35 cellular contexts compared by ENCODE assay signal in the genomic region with DNA sequence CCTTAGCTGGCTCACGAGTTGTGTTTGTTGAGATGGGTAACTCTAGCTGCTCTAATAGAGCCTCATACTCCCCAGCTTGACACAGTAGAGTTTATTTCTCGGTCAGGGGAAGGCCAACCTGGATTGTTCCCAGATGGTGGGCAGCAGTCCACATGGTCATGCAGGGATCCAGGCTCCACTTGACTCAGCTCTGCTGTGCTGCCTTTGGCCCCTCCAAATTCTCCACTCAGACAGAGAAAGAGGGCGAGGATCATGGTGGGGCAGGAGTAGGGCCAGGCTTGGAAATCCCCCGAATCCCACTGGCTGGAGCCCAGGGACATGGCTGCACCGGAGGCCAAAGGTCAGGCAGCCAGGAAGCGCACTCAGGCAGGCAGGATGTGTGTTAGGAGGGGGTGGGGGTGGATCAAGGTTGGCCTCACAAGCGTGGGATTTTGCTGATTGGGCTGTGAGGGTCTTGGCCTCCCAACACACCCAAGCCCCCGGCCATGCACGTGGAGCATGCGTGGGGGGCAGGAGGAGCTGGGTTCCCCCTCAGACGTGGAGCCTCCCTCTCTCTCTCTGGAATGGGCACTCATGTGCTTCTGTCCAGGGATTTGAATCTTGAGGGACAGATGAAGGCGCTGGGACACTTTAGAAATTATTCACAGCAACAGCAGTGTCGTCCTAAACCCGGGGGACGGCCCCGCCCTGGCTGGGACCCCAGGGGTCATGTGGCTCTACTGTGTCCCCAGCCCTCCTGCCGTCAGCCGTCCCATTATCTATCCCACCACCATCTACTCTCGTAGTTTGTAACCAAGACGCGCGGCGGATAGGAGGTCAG. TPM values are rescaled to one million over a fixed set of nuclear protein-coding genes. Genes with fewer than 3 reads are reported as not detected.
DNase-seq lines count a peak whose midpoint lies in the region; ATAC-seq and TF ChIP-seq lines count a peak whose summit lies in the region.
"Had no signal": no experiment of that assay in that cellular context is flagged by ENCODE, and none has a peak within 500 bp of the region (broad histone marks: within the 10 kb centered on the region; RNA-seq: fewer than 3 reads in every experiment).

No MANE protein-coding gene starts in this region.

- H4K8ac ChIP-seq in mesenchymal stem cell (ENCODE audit: low read length), result peak overlapping the region; percentile 40

- H2AK5ac ChIP-seq in mesenchymal stem cell (ENCODE audit: low read length, severe bottlenecking), result no peak overlapping the region

- TF ChIP-seq CTCF in dorsolateral prefrontal cortex (IDR thresholded peaks at IDR 0.05 in 54 of 56, conservative IDR thresholded peaks at IDR 0.05 in 2 of 56; ENCODE audit: low read depth in 1 of 56, partially characterized antibody in 56 of 56) (no peak), upper lobe of right lung (IDR thresholded peaks at IDR 0.05) (no peak)

- H2BK5ac ChIP-seq in mesenchymal stem cell (ENCODE audit: low read depth, low read length, poor library complexity, severe bottlenecking), result no peak overlapping the region

- H2AFZ ChIP-seq in mesenchymal stem cell (ENCODE audit: low read depth, low read length), result no peak overlapping the region

- H3K27ac ChIP-seq in dorsolateral prefrontal cortex, result no peak overlapping the region
- H3K27ac ChIP-seq in mesenchymal stem cell (ENCODE audit: low read length, poor library complexity, severe bottlenecking), result no peak overlapping the region
- no peak overlapping the region for H3K27ac ChIP-seq in upper lobe of right lung
- H3K27ac ChIP-seq: A549, brain microvascular endothelial cell, vagina, VCaP had no signal

- no peak overlapping the region for H3K18ac ChIP-seq in mesenchymal stem cell (ENCODE audit: low read depth in 1 of 2, low read length in 2 of 2)

- H3K79me1 ChIP-seq in mesenchymal stem cell (replicated peaks; ENCODE audit: low read length, poor library complexity, severe bottlenecking), result no peaks in the 10 kb centered on the region

- no peaks in the 10 kb centered on the region for H3K4me1 Mint-ChIP-seq in stimulated activated naive B cell treated with anti-CD40 and anti-IgM and Interleukin-4, amounts not matched to agents 10 μg/mL and 1 μg/mL and 100 μg/mL, for 72 hours
- H3K4me1 Mint-ChIP-seq: activated CD8-positive, alpha-beta memory T cell treated with anti-CD3 and anti-CD28 coated beads, Interleukin-2, amount 10 ng/mL, durations not matched to agents 7 days and 5 days; stimulated activated effector memory CD8-positive, alpha-beta T cell treated with anti-CD3 and anti-CD28 coated beads, Interleukin-12 subunit alpha, Interleukin-12 subunit beta, amount 100 ng/mL, for 72 hours had no signal

- no peaks in the 10 kb centered on the region for H3K36me3 Mint-ChIP-seq in stimulated activated naive B cell treated with anti-CD40 and anti-IgM and Interleukin-4, amounts not matched to agents 10 μg/mL and 1 μg/mL and 100 μg/mL, for 72 hours
- H3K36me3 Mint-ChIP-seq: activated CD8-positive, alpha-beta memory T cell treated with anti-CD3 and anti-CD28 coated beads, Interleukin-2, amount 10 ng/mL, durations not matched to agents 7 days and 5 days; CD8-positive, alpha-beta T cell; stimulated activated effector memory CD8-positive, alpha-beta T cell treated with anti-CD3 and anti-CD28 coated beads, Interleukin-12 subunit alpha, Interleukin-12 subunit beta, amount 100 ng/mL, for 72 hours had no signal

- no peak for ATAC-seq in Right ventricle myocardium superior (ENCODE audit: poor library complexity)
- ATAC-seq in Right ventricle myocardium inferior, result no peak
- ATAC-seq in upper lobe of right lung, result no peak
- ATAC-seq in GM21526 (IDR thresholded peaks at IDR 0.05; ENCODE audit: low FRiP score, unreplicated experiment), result no peak
- ATAC-seq in stimulated activated naive B cell treated with anti-CD40 and anti-IgM and Interleukin-4, amounts not matched to agents 10 μg/mL and 1 μg/mL and 100 μg/mL, for 72 hours (replicated peaks), result no peak
- ATAC-seq in HG03135 (IDR thresholded peaks at IDR 0.05; ENCODE audit: unreplicated experiment), result no peak
- ATAC-seq: A549; activated CD8-positive, alpha-beta memory T cell treated with anti-CD3 and anti-CD28 coated beads, Interleukin-2, amount 10 ng/mL, durations not matched to agents 7 days and 5 days; activated T-cell treated with anti-CD3 and anti-CD28 coated beads, Interleukin-2, amount 50 U/mL, for 72 hours; CD8-positive, alpha-beta T cell; effector memory CD8-positive, alpha-beta T cell; GM12878; left lobe of liver; stimulated activated effector memory CD8-positive, alpha-beta T cell treated with anti-CD3 and anti-CD28 coated beads, Interleukin-12 subunit alpha, Interleukin-12 subunit beta, amount 100 ng/mL, for 72 hours had no signal

- intact Hi-C loops in Right ventricle myocardium superior (cut with DNase I) (no loop called here), Right ventricle myocardium inferior (cut with DNase I) (no loop called here), dorsolateral prefrontal cortex (cut with DNase I) (no loop called here), upper lobe of right lung (cut with DNase I) (no loop called here)

- no peak overlapping the region for H2BK120ac ChIP-seq in mesenchymal stem cell (ENCODE audit: low read depth, low read length)

- H3K9me3 ChIP-seq in mesenchymal stem cell (ENCODE audit: control insufficient read depth, low read length) (peaks cover 7% of the 10 kb centered on the region), upper lobe of right lung (no peaks in the 10 kb centered on the region)
- H3K9me3 ChIP-seq: A549, vagina had no signal

- no peak overlapping the region for H3K9ac ChIP-seq in mesenchymal stem cell (ENCODE audit: low read length)

- H3K4ac ChIP-seq in mesenchymal stem cell (ENCODE audit: low read depth in 1 of 2, low read length in 2 of 2), result no peak overlapping the region

- H3K23ac ChIP-seq in mesenchymal stem cell (ENCODE audit: low read length in 2 of 2), result no peak overlapping the region

- H3K27me3 ChIP-seq in dorsolateral prefrontal cortex (peaks cover 0 to 6% (median 0%) of the 10 kb centered on the region in 45 donors), mesenchymal stem cell (ENCODE audit: control insufficient read depth in 1 of 2, insufficient read depth in 1 of 2, low read length in 2 of 2) (peaks cover 9 to 27% of the 10 kb centered on the region in 2 experiments), upper lobe of right lung (no peaks in the 10 kb centered on the region)
- H3K27me3 ChIP-seq: brain microvascular endothelial cell, vagina had no signal

- H4K91ac ChIP-seq in mesenchymal stem cell (ENCODE audit: low read length), result no peak overlapping the region

- H3K14ac ChIP-seq in mesenchymal stem cell (ENCODE audit: low read length in 2 of 2), result no peak overlapping the region

- no peak overlapping the region for H3K4me2 ChIP-seq in mesenchymal stem cell (ENCODE audit: low read length, poor library complexity, severe bottlenecking)
- H3K4me2 ChIP-seq: A549 had no signal

- DNase-seq in Right ventricle myocardium superior, result peak; percentile 20
- DNase-seq in Right ventricle myocardium inferior (ENCODE audit: missing footprints), result no peak
- peak in 6 of 10 donors; percentile 13 to 35 (median 16) for DNase-seq in dorsolateral prefrontal cortex
- DNase-seq in mesenchymal stem cell, result no peak
- peak; percentile 31 for DNase-seq in upper lobe of right lung
- no peak for DNase-seq in stimulated activated naive B cell treated with anti-CD40 and anti-IgM and Interleukin-4, amounts not matched to agents 10 μg/mL and 1 μg/mL and 100 μg/mL, for 72 hours
- DNase-seq: activated CD4-positive, alpha-beta T cell treated with anti-CD3 and anti-CD28 coated beads, Interleukin-2, amount 10 ng/mL, durations not matched to agents 7 days and 5 days; activated CD8-positive, alpha-beta memory T cell treated with anti-CD3 and anti-CD28 coated beads, Interleukin-2, amount 10 ng/mL, durations not matched to agents 7 days and 5 days; activated naive CD4-positive, alpha-beta T cell treated with anti-CD3 and anti-CD28 coated beads for 36 hours; activated T-cell treated with anti-CD3 and anti-CD28 coated beads, Interleukin-2, amount 50 U/mL, for 72 hours; AML-193; amniotic stem cell; brain microvascular endothelial cell; CD8-positive, alpha-beta T cell; DMS 273 treated with DMSO at 0.1 percent for 48 hours; effector memory CD8-positive, alpha-beta T cell; EL; IMR-90; NCI-H1048; NCI-H187 treated with DMSO at 0.1 percent for 48 hours; NCI-H526 treated with DMSO at 0.1 percent for 48 hours; retina; stimulated activated CD4-positive, alpha-beta T cell treated with anti-CD3 and anti-CD28 coated beads, Interleukin-12 subunit alpha, Interleukin-12 subunit beta, amount 100 ng/mL, for 4 hours; stimulated activated CD4-positive, alpha-beta T cell treated with anti-CD3 and anti-CD28 coated beads, Interleukin-4, amount 100 ng/mL, for 1 hour; SW 1271; T-helper 9 cell had no signal

- no peak overlapping the region for H3K4me3 Mint-ChIP-seq in stimulated activated naive B cell treated with anti-CD40 and anti-IgM and Interleukin-4, amounts not matched to agents 10 μg/mL and 1 μg/mL and 100 μg/mL, for 72 hours
- H3K4me3 Mint-ChIP-seq: activated CD4-positive, alpha-beta T cell treated with anti-CD3 and anti-CD28 coated beads, Interleukin-2, amount 10 ng/mL, durations not matched to agents 7 days and 5 days; activated CD8-positive, alpha-beta memory T cell treated with anti-CD3 and anti-CD28 coated beads, Interleukin-2, amount 10 ng/mL, durations not matched to agents 7 days and 5 days; activated naive CD4-positive, alpha-beta T cell treated with anti-CD3 and anti-CD28 coated beads for 36 hours; activated T-cell treated with anti-CD3 and anti-CD28 coated beads, Interleukin-2, amount 50 U/mL, for 72 hours; CD8-positive, alpha-beta T cell; effector memory CD8-positive, alpha-beta T cell; nephron; stimulated activated effector memory CD8-positive, alpha-beta T cell treated with anti-CD3 and anti-CD28 coated beads, Interleukin-12 subunit alpha, Interleukin-12 subunit beta, amount 100 ng/mL, for 72 hours had no signal

- peaks cover 20 to 31% of the 10 kb centered on the region in 2 donors for H3K27me3 Mint-ChIP-seq in stimulated activated naive B cell treated with anti-CD40 and anti-IgM and Interleukin-4, amounts not matched to agents 10 μg/mL and 1 μg/mL and 100 μg/mL, for 72 hours
- H3K27me3 Mint-ChIP-seq: activated CD4-positive, alpha-beta T cell treated with anti-CD3 and anti-CD28 coated beads, Interleukin-2, amount 10 ng/mL, durations not matched to agents 7 days and 5 days; activated CD8-positive, alpha-beta memory T cell treated with anti-CD3 and anti-CD28 coated beads, Interleukin-2, amount 10 ng/mL, durations not matched to agents 7 days and 5 days had no signal

- WGBS in mesenchymal stem cell, result 91% methylated on average over 23 of the region's 23 CpGs

- H3K9me3 Mint-ChIP-seq in stimulated activated naive B cell treated with anti-CD40 and anti-IgM and Interleukin-4, amounts not matched to agents 10 μg/mL and 1 μg/mL and 100 μg/mL, for 72 hours, result peaks cover 0 to 4% of the 10 kb centered on the region in 2 donors
- H3K9me3 Mint-ChIP-seq: activated CD4-positive, alpha-beta T cell treated with anti-CD3 and anti-CD28 coated beads, Interleukin-2, amount 10 ng/mL, durations not matched to agents 7 days and 5 days; activated T-cell treated with anti-CD3 and anti-CD28 coated beads, Interleukin-2, amount 50 U/mL, for 72 hours; CD8-positive, alpha-beta T cell; effector memory CD8-positive, alpha-beta T cell; nephron; stimulated activated effector memory CD8-positive, alpha-beta T cell treated with anti-CD3 and anti-CD28 coated beads, Interleukin-12 subunit alpha, Interleukin-12 subunit beta, amount 100 ng/mL, for 72 hours had no signal

- H2BK15ac ChIP-seq in mesenchymal stem cell (ENCODE audit: low read depth, poor library complexity, severe bottlenecking), result peak overlapping the region; percentile 61

- H3K4me1 ChIP-seq in mesenchymal stem cell (ENCODE audit: control insufficient read depth, insufficient read depth, low read depth, low read length) (peaks cover 23% of the 10 kb centered on the region), upper lobe of right lung (peaks cover 13% of the 10 kb centered on the region)

- H3K36me3 ChIP-seq in mesenchymal stem cell (ENCODE audit: control insufficient read depth in 1 of 2, insufficient read depth in 2 of 2, low read depth in 1 of 2, low read length in 2 of 2) (no peaks in the 10 kb centered on the region), upper lobe of right lung (no peaks in the 10 kb centered on the region)
- H3K36me3 ChIP-seq: brain microvascular endothelial cell, vagina had no signal

- H3K4me3 ChIP-seq in dorsolateral prefrontal cortex, result no peak overlapping the region
- no peak overlapping the region for H3K4me3 ChIP-seq in mesenchymal stem cell (ENCODE audit: insufficient read depth in 1 of 2, low read depth in 1 of 2, low read length in 2 of 2)
- no peak overlapping the region for H3K4me3 ChIP-seq in upper lobe of right lung
- H3K4me3 ChIP-seq: A549, GM12878, vagina had no signal

- H3K27ac Mint-ChIP-seq in stimulated activated naive B cell treated with anti-CD40 and anti-IgM and Interleukin-4, amounts not matched to agents 10 μg/mL and 1 μg/mL and 100 μg/mL, for 72 hours, result no peak overlapping the region
- H3K27ac Mint-ChIP-seq: activated CD4-positive, alpha-beta T cell treated with anti-CD3 and anti-CD28 coated beads, Interleukin-2, amount 10 ng/mL, durations not matched to agents 7 days and 5 days; activated CD8-positive, alpha-beta memory T cell treated with anti-CD3 and anti-CD28 coated beads, Interleukin-2, amount 10 ng/mL, durations not matched to agents 7 days and 5 days; activated naive CD4-positive, alpha-beta T cell treated with anti-CD3 and anti-CD28 coated beads for 36 hours; activated T-cell treated with anti-CD3 and anti-CD28 coated beads, Interleukin-2, amount 50 U/mL, for 72 hours; CD8-positive, alpha-beta T cell; effector memory CD8-positive, alpha-beta T cell; stimulated activated effector memory CD8-positive, alpha-beta T cell treated with anti-CD3 and anti-CD28 coated beads, Interleukin-12 subunit alpha, Interleukin-12 subunit beta, amount 100 ng/mL, for 72 hours had no signal

- no peak overlapping the region for H2BK12ac ChIP-seq in mesenchymal stem cell (ENCODE audit: low read length in 2 of 2)

RNA-seq across cellular contexts. Expression of a gene that starts 44.8 kb away (rescaled TPM):
- total RNA-seq in Right ventricle myocardium superior (34.5 TPM), Right ventricle myocardium inferior (37.2 TPM), dorsolateral prefrontal cortex (100 to 1,000 TPM in 1 of 120 experiments, 10 to 100 TPM in 119; 30.5 to 103 (median 48.6) TPM), upper lobe of right lung (57.1 TPM)
- 23.5 TPM for polyA plus RNA-seq in mesenchymal stem cell (2013, experiment 1 of 2)
- 22.9 TPM for polyA plus RNA-seq in mesenchymal stem cell (2013, experiment 2 of 2)

Comparison
In these comparisons a context has a peak if more than half of its experiments do, and no peak if none do; other contexts are left out.
1. DNase-seq: peak in Right ventricle myocardium superior (single experiment), dorsolateral prefrontal cortex (6 of 10) and upper lobe of right lung (single experiment); none in Right ventricle myocardium inferior (single experiment), mesenchymal stem cell (single experiment) and stimulated activated naive B cell treated with anti-CD40 and anti-IgM and Interleukin-4, amounts not matched to agents 10 μg/mL and 1 μg/mL and 100 μg/mL, for 72 hours (single experiment).